Comparison of ENCODE assay signal across 6 cellular contexts in the genomic region with DNA sequence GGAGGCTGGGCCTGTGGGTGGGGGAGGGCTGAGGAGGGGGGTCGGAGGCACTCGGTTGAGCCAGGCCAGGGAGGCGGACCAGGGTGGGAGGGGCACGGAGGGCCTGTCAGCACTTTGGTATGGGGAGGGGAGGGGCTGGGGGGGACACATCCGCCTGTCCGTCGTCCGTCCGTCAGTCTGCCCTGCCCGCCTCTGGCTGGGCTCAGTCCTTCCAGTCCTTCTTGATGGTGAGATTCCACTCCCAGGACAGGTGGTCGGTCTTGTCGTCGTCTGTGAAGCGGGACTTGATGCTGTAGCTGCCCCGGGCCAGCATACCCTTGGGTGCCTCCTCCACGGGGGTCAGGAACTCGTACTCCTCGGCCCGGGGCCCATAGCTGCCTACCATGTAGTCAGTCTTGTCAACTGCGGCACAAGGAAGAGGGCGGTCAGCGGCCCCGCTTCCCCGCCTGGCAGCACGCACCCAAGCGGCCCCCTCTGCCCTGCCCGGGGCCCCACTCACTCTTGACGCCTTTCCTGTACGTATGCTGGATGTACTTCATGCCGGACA. TPM values are rescaled to one million over a fixed set of nuclear protein-coding genes. Genes with fewer than 3 reads are reported as not detected.
DNase-seq lines count a peak whose midpoint lies in the region; ATAC-seq and TF ChIP-seq lines count a peak whose summit lies in the region.

No MANE protein-coding gene starts in this region.

- H3K79me2 ChIP-seq in GM23338 (replicated peaks; ENCODE audit: insufficient read depth) = peaks cover 14% of the 10 kb centered on the region

- H3K4me1 Mint-ChIP-seq in GM23338 = peaks cover 23% of the 10 kb centered on the region

- no peaks in the 10 kb centered on the region for H3K9me2 ChIP-seq in GM23338 (ENCODE audit: insufficient read depth)

- no peaks in the 10 kb centered on the region; the same call in 2 of the 3 replicates for H3K9me3 Mint-ChIP-seq in GM23338

- peaks cover 15% of the 10 kb centered on the region for H4K20me1 ChIP-seq in GM23338 (replicated peaks; ENCODE audit: insufficient read depth)

- TF ChIP-seq CTCF in GM23338 (conservative IDR thresholded peaks at IDR 0.05; ENCODE audit: low read depth in 2 of 2) = no peak
- TF ChIP-seq CTCF in VCaP (conservative IDR thresholded peaks at IDR 0.05) = no peak
- no peak for TF ChIP-seq CTCF in left lung (IDR thresholded peaks at IDR 0.05)

- intact Hi-C loops in left lung (cut with DNase I) = no loop called here

- ATAC-seq in GM23338 (peak; percentile 3), left lung (peak; percentile 5)

- DNase-seq in GM23338 (ENCODE audit: low spot score) = peak; percentile 36
- peak in 1 of 2 donors; percentile 53 for DNase-seq in left lung
- no peak for DNase-seq in HuH-7.5 (ENCODE audit: low spot score)
- DNase-seq in NOMO-1 treated with dmso at 0.1 percent for 144 hours (lab: John Stamatoyannopoulos, UW; ENCODE audit: unreplicated experiment) = no peak
- no peak for DNase-seq in NCI-H2029 (lab: John Stamatoyannopoulos, UW)

- H3K4me3 ChIP-seq in GM23338 (no peak overlapping the region), left lung (peak overlapping the region in 1 of 2 donors; percentile 97)

- H3K27me3 ChIP-seq in GM23338 (ENCODE audit: insufficient read depth) (no peaks in the 10 kb centered on the region), left lung (no peaks in the 10 kb centered on the region)

- peak overlapping the region; percentile 60; the same call in 1 of the 2 replicates for H3K4me2 ChIP-seq in GM23338

- H3K27ac ChIP-seq in GM23338 (ENCODE audit: low read depth) = peak overlapping the region; percentile 81
- peak overlapping the region; percentile 100 for H3K27ac ChIP-seq in VCaP
- peak overlapping the region; percentile 7 to 98 for H3K27ac ChIP-seq in left lung

- H3K27me3 Mint-ChIP-seq in GM23338 (ENCODE audit: insufficient read depth, low read depth, poor library complexity) = peaks cover 45% of the 10 kb centered on the region

- no peak overlapping the region for H2AFZ ChIP-seq in GM23338

- H3K36me3 ChIP-seq in GM23338 (ENCODE audit: insufficient read depth) (0 out of 2 replicates have a peak, but pooled peaks cover 6% of the 10 kb centered on the region), left lung (peaks cover 4 to 52% of the 10 kb centered on the region in 2 donors)

- H3K4me1 ChIP-seq in GM23338 (ENCODE audit: insufficient read depth) = peaks cover 12% of the 10 kb centered on the region
- peaks cover 18 to 82% of the 10 kb centered on the region in 2 donors for H3K4me1 ChIP-seq in left lung

- 0 out of 2 replicates have a peak overlapping the region, but pooled peaks have one; percentile 65 for H3K27ac Mint-ChIP-seq in GM23338

- peak overlapping the region; percentile 36; the same call in 2 of the 3 replicates for H3K4me3 Mint-ChIP-seq in GM23338

- peaks cover 58% of the 10 kb centered on the region for H3F3A ChIP-seq in GM23338 (replicated peaks; ENCODE audit: low read depth)

- H3K36me3 Mint-ChIP-seq in GM23338 (ENCODE audit: low read depth) = peaks cover 15% of the 10 kb centered on the region

- no peaks in the 10 kb centered on the region for H3K9me3 ChIP-seq in left lung

TF ChIP-seq in GM23338, 12 proteins besides CTCF, POLR2A, EP300 and RAD21 (continues in another document):
- TF ChIP-seq ZNF331 (CRISPR knock-in tag; IDR thresholded peaks at IDR 0.05; ENCODE audit: low read depth) (no peak), JUNB (IDR thresholded peaks at IDR 0.05; ENCODE audit: unreplicated experiment) (no peak), EZH2phosphoT487 (IDR thresholded peaks at IDR 0.05; ENCODE audit: unreplicated experiment) (no peak)
- TF ChIP-seq, protein P1, sequence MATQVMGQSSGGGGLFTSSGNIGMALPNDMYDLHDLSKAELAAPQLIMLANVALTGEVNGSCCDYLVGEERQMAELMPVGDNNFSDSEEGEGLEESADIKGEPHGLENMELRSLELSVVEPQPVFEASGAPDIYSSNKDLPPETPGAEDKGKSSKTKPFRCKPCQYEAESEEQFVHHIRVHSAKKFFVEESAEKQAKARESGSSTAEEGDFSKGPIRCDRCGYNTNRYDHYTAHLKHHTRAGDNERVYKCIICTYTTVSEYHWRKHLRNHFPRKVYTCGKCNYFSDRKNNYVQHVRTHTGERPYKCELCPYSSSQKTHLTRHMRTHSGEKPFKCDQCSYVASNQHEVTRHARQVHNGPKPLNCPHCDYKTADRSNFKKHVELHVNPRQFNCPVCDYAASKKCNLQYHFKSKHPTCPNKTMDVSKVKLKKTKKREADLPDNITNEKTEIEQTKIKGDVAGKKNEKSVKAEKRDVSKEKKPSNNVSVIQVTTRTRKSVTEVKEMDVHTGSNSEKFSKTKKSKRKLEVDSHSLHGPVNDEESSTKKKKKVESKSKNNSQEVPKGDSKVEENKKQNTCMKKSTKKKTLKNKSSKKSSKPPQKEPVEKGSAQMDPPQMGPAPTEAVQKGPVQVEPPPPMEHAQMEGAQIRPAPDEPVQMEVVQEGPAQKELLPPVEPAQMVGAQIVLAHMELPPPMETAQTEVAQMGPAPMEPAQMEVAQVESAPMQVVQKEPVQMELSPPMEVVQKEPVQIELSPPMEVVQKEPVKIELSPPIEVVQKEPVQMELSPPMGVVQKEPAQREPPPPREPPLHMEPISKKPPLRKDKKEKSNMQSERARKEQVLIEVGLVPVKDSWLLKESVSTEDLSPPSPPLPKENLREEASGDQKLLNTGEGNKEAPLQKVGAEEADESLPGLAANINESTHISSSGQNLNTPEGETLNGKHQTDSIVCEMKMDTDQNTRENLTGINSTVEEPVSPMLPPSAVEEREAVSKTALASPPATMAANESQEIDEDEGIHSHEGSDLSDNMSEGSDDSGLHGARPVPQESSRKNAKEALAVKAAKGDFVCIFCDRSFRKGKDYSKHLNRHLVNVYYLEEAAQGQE (IDR thresholded peaks at IDR 0.05; ENCODE audit: unreplicated experiment) = no peak

RNA-seq across cellular contexts. Expression of a gene that starts 2.4 kb away (rescaled TPM):
- total RNA-seq in GM23338 (2014; rRNA removed; shearing (Covaris generic)) = 80.1 and 125 TPM in 2 replicates
- polyA plus RNA-seq in GM23338 (2016; fragmentation: Nextera tagmentation; extraction: Ambion mirVana) = 140 and 152 TPM in 2 replicates
- total RNA-seq in left lung = 100 to 1,000 TPM; 339 to 481 TPM

RNA-seq across cellular contexts. Expression of a gene that starts 8.4 kb away (rescaled TPM):
- total RNA-seq in GM23338 (2014; rRNA removed; shearing (Covaris generic)) = 418 and 620 TPM in 2 replicates
- 206 and 209 TPM in 2 replicates for polyA plus RNA-seq in GM23338 (2016; fragmentation: Nextera tagmentation; extraction: Ambion mirVana)
- 100 to 1,000 TPM; 851 to 935 TPM for total RNA-seq in left lung

RNA-seq across cellular contexts. Expression of a gene that starts 22.6 kb away (rescaled TPM):
- 236 TPM in 2 replicates for total RNA-seq in GM23338 (2014; rRNA removed; shearing (Covaris generic))
- polyA plus RNA-seq in GM23338 (2016; fragmentation: Nextera tagmentation; extraction: Ambion mirVana) = 36.5 and 54.3 TPM in 2 replicates
- total RNA-seq in left lung = 10 to 100 TPM; 42.7 to 69.7 TPM

RNA-seq across cellular contexts. Expression of a gene that starts 22.8 kb away (rescaled TPM):
- 149 and 188 TPM in 2 replicates for total RNA-seq in GM23338 (2014; rRNA removed; shearing (Covaris generic))
- 498 and 517 TPM in 2 replicates for polyA plus RNA-seq in GM23338 (2016; fragmentation: Nextera tagmentation; extraction: Ambion mirVana)
- 100 to 1,000 TPM; 121 to 124 TPM for total RNA-seq in left lung

RNA-seq across cellular contexts. Expression of a gene that starts 33.3 kb away (rescaled TPM):
- 0.93 and 3.8 TPM in 2 replicates for total RNA-seq in GM23338 (2014; rRNA removed; shearing (Covaris generic))
- polyA plus RNA-seq in GM23338 (2016; fragmentation: Nextera tagmentation; extraction: Ambion mirVana) = 2.7 and 3.6 TPM in 2 replicates
- under 1 TPM; 0.26 to 0.60 TPM for total RNA-seq in left lung
